Comparison of ENCODE assay signal across 17 cellular contexts in genomic region chr12:32843528-32844095, GRCh38. TPM values are rescaled to one million over a fixed set of nuclear protein-coding genes. Genes with fewer than 3 reads are reported as not detected.
DNase-seq lines count a peak whose midpoint lies in the region; ATAC-seq and TF ChIP-seq lines count a peak whose summit lies in the region.
"Had no signal": no experiment of that assay in that cellular context is flagged by ENCODE, and none has a peak within 500 bp of the region (broad histone marks: within the 10 kb centered on the region; RNA-seq: fewer than 3 reads in every experiment).

No MANE protein-coding gene starts in this region.

- H3K4me1 ChIP-seq in GM23338 (ENCODE audit: insufficient read depth) (peaks cover 13% of the 10 kb centered on the region), fibroblast of lung (ENCODE audit: control insufficient read depth, extremely low read depth, insufficient read depth, low read length) (no peaks in the 10 kb centered on the region), neural progenitor cell (peaks cover 27% of the 10 kb centered on the region)
- H3K4me1 ChIP-seq: thyroid gland had no signal

- ATAC-seq in GM23338 (peak; percentile 71), HG03025 (IDR thresholded peaks at IDR 0.05; ENCODE audit: low FRiP score, unreplicated experiment) (no peak), HG02840 (IDR thresholded peaks at IDR 0.05; ENCODE audit: low FRiP score, unreplicated experiment) (no peak), HG03442 (IDR thresholded peaks at IDR 0.05; ENCODE audit: unreplicated experiment) (no peak)
- ATAC-seq: activated CD8-positive, alpha-beta memory T cell treated with anti-CD3 and anti-CD28 coated beads, Interleukin-2, amount 10 ng/mL, durations not matched to agents 7 days and 5 days had no signal

- no peak overlapping the region for H3K4me3 ChIP-seq in GM23338
- no peak overlapping the region for H3K4me3 ChIP-seq in fibroblast of lung (replicated peaks in 1 of 4; ENCODE audit: control extremely low read depth in 1 of 4, insufficient read depth in 1 of 4, low read depth in 3 of 4, low read length in 4 of 4)
- peak overlapping the region; percentile 19 for H3K4me3 ChIP-seq in neural progenitor cell
- H3K4me3 ChIP-seq: thyroid gland had no signal

- TF ChIP-seq CTCF in GM23338 (conservative IDR thresholded peaks at IDR 0.05; ENCODE audit: low read depth in 2 of 2) (no peak), fibroblast of lung (conservative IDR thresholded peaks at IDR 0.05 in 1 of 2, IDR thresholded peaks at IDR 0.05 in 1 of 2; ENCODE audit: low read depth in 1 of 2, low read length in 2 of 2) (no peak), neural progenitor cell (IDR thresholded peaks at IDR 0.05) (no peak)

- H3K27me3 Mint-ChIP-seq in GM23338 (ENCODE audit: insufficient read depth, low read depth, poor library complexity) (no peaks in the 10 kb centered on the region), neural progenitor cell (ENCODE audit: insufficient read depth, low read depth) (peaks cover 2% of the 10 kb centered on the region)
- H3K27me3 Mint-ChIP-seq: activated CD8-positive, alpha-beta memory T cell treated with anti-CD3 and anti-CD28 coated beads, Interleukin-2, amount 10 ng/mL, durations not matched to agents 7 days and 5 days had no signal

- H3K4me2 ChIP-seq in GM23338 (peak overlapping the region; percentile 53), fibroblast of lung (ENCODE audit: extremely low read depth, insufficient read depth, low read length) (no peak overlapping the region), neural progenitor cell (peak overlapping the region; percentile 24)

- H3K27ac Mint-ChIP-seq in GM23338 = peak overlapping the region; percentile 76
- H3K27ac Mint-ChIP-seq in neural progenitor cell = peak overlapping the region; percentile 9
- H3K27ac Mint-ChIP-seq: activated B cell treated with CpG ODN at 0.5 μM for 24 hours; activated CD8-positive, alpha-beta memory T cell treated with anti-CD3 and anti-CD28 coated beads, Interleukin-2, amount 10 ng/mL, durations not matched to agents 7 days and 5 days had no signal

- H3K9me2 ChIP-seq in GM23338 (ENCODE audit: insufficient read depth) = no peaks in the 10 kb centered on the region

- H3K27me3 ChIP-seq in GM23338 (ENCODE audit: insufficient read depth) (no peaks in the 10 kb centered on the region), fibroblast of lung (ENCODE audit: control insufficient read depth, insufficient read depth, low read length) (no peaks in the 10 kb centered on the region), neural progenitor cell (no peaks in the 10 kb centered on the region)
- H3K27me3 ChIP-seq: thyroid gland had no signal

- H3K9me3 Mint-ChIP-seq in GM23338 (no peaks in the 10 kb centered on the region), neural progenitor cell (no peaks in the 10 kb centered on the region)
- H3K9me3 Mint-ChIP-seq: activated B cell treated with CpG ODN at 0.5 μM for 24 hours had no signal

- H3K79me2 ChIP-seq in GM23338 (replicated peaks; ENCODE audit: insufficient read depth) (no peaks in the 10 kb centered on the region), fibroblast of lung (ENCODE audit: control insufficient read depth, insufficient read depth, low read length) (no peaks in the 10 kb centered on the region), neural progenitor cell (ENCODE audit: low read depth) (no peaks in the 10 kb centered on the region)

- peaks cover 14% of the 10 kb centered on the region for H3K4me1 Mint-ChIP-seq in GM23338
- peaks cover 7% of the 10 kb centered on the region for H3K4me1 Mint-ChIP-seq in neural progenitor cell
- H3K4me1 Mint-ChIP-seq: activated B cell treated with CpG ODN at 0.5 μM for 24 hours; activated CD8-positive, alpha-beta memory T cell treated with anti-CD3 and anti-CD28 coated beads, Interleukin-2, amount 10 ng/mL, durations not matched to agents 7 days and 5 days had no signal

- DNase-seq in GM23338 (ENCODE audit: low spot score) (peak; percentile 44), OCI-M1 (lab: John Stamatoyannopoulos, UW) (peak; percentile 64), fibroblast of lung (ENCODE audit: low read depth in 2 of 2) (peak; percentile 5 to 35), neural progenitor cell (ENCODE audit: low spot score) (peak; percentile 31), MV-4-11 (lab: John Stamatoyannopoulos, UW) (no peak)
- DNase-seq: activated B cell treated with CpG ODN at 0.5 μM for 24 hours; activated CD8-positive, alpha-beta memory T cell treated with anti-CD3 and anti-CD28 coated beads, Interleukin-2, amount 10 ng/mL, durations not matched to agents 7 days and 5 days; activated gamma-delta T cell treated with Interleukin-2 at 50 U/mL for 16 hours; central memory CD4-positive, alpha-beta T cell; erythroblast; HCEC 1CT; NCI-H2227 treated with DMSO at 0.1 percent for 48 hours; stimulated activated CD4-positive, alpha-beta T cell treated with anti-CD3 and anti-CD28 coated beads, Interleukin-1b, Interleukin-23, amount 100 ng/mL, for 48 hours; thyroid gland had no signal

- H3K27ac ChIP-seq in GM23338 (ENCODE audit: low read depth) (peak overlapping the region; percentile 75), fibroblast of lung (ENCODE audit: insufficient read depth, low read length) (no peak overlapping the region), neural progenitor cell (peak overlapping the region; percentile 87)
- H3K27ac ChIP-seq: thyroid gland had no signal

- no peaks in the 10 kb centered on the region for H3K9me3 ChIP-seq in fibroblast of lung (ENCODE audit: control insufficient read depth, insufficient read depth, low read depth, low read length)
- no peaks in the 10 kb centered on the region for H3K9me3 ChIP-seq in neural progenitor cell (ENCODE audit: low read depth)
- H3K9me3 ChIP-seq: thyroid gland had no signal

- H3K4me3 Mint-ChIP-seq in GM23338 = no peak overlapping the region; the same call in 2 of the 3 replicates
- no peak overlapping the region for H3K4me3 Mint-ChIP-seq in neural progenitor cell
- H3K4me3 Mint-ChIP-seq: activated B cell treated with CpG ODN at 0.5 μM for 24 hours; activated CD8-positive, alpha-beta memory T cell treated with anti-CD3 and anti-CD28 coated beads, Interleukin-2, amount 10 ng/mL, durations not matched to agents 7 days and 5 days had no signal

- H3K36me3 ChIP-seq in GM23338 (ENCODE audit: insufficient read depth) (no peaks in the 10 kb centered on the region; the same call in 1 of the 2 replicates), fibroblast of lung (ENCODE audit: control insufficient read depth, insufficient read depth, low read length) (no peaks in the 10 kb centered on the region), neural progenitor cell (no peaks in the 10 kb centered on the region)
- H3K36me3 ChIP-seq: thyroid gland had no signal

- H2AFZ ChIP-seq in GM23338 (no peak overlapping the region), fibroblast of lung (ENCODE audit: low read length) (no peak overlapping the region), neural progenitor cell (replicated peaks) (no peak overlapping the region)

- H4K20me1 ChIP-seq in GM23338 (replicated peaks; ENCODE audit: insufficient read depth) = no peaks in the 10 kb centered on the region
- H4K20me1 ChIP-seq in fibroblast of lung (ENCODE audit: control insufficient read depth, extremely low read depth, insufficient read depth, low read length) = no peaks in the 10 kb centered on the region
- H4K20me1 ChIP-seq in neural progenitor cell (ENCODE audit: low read depth) = no peaks in the 10 kb centered on the region

- no peaks in the 10 kb centered on the region for H3F3A ChIP-seq in GM23338 (replicated peaks; ENCODE audit: low read depth)
- peaks cover 34% of the 10 kb centered on the region for H3F3A ChIP-seq in neural progenitor cell (ENCODE audit: low read depth)

- H3K36me3 Mint-ChIP-seq in GM23338 (ENCODE audit: low read depth) = peaks cover 4% of the 10 kb centered on the region; the same call in 2 of the 3 replicates
- H3K36me3 Mint-ChIP-seq in neural progenitor cell = no peaks in the 10 kb centered on the region
- H3K36me3 Mint-ChIP-seq: activated CD8-positive, alpha-beta memory T cell treated with anti-CD3 and anti-CD28 coated beads, Interleukin-2, amount 10 ng/mL, durations not matched to agents 7 days and 5 days had no signal

- H3K9ac ChIP-seq in fibroblast of lung (ENCODE audit: insufficient read depth, low read length) (no peak overlapping the region), neural progenitor cell (no peak overlapping the region)

TF ChIP-seq in GM23338, 12 proteins besides CTCF, POLR2A, EP300 and RAD21 (continues in another document):
- TF ChIP-seq ZNF114 (CRISPR knock-in tag; IDR thresholded peaks at IDR 0.05) (no peak), POLR2AphosphoS5 (IDR thresholded peaks at IDR 0.05; ENCODE audit: low read depth) (no peak), EZH2 (IDR thresholded peaks at IDR 0.05; ENCODE audit: low read depth, unreplicated experiment) (no peak), STAT1 (IDR thresholded peaks at IDR 0.05; ENCODE audit: unreplicated experiment) (no peak), JUNB (IDR thresholded peaks at IDR 0.05; ENCODE audit: unreplicated experiment) (no peak), NANOG (IDR thresholded peaks at IDR 0.05; ENCODE audit: borderline replicate concordance) (no peak)

RNA-seq across cellular contexts. Expression of gene PKP2, which starts 53.0 kb away (rescaled TPM):
- 47.6 and 49.9 TPM in 2 replicates for total RNA-seq in GM23338 (2014; rRNA removed; shearing (Covaris generic))
- polyA plus RNA-seq in GM23338 (2016; fragmentation: Nextera tagmentation; extraction: Ambion mirVana) = 17.8 and 24.6 TPM in 2 replicates
- under 0.01 TPM in 2 replicates for total RNA-seq in fibroblast of lung
- 0.03 and 0.15 TPM in 2 replicates for polyA plus RNA-seq in fibroblast of lung
- 0.10 and 0.15 TPM in 2 replicates for polyA plus RNA-seq in fibroblast of lung (2012)
- not detected in 2 replicates for polyA minus RNA-seq in fibroblast of lung (ENCODE audit: low replicate concordance)
- 10.6 and 11.1 TPM in 2 replicates for total RNA-seq in neural progenitor cell (ENCODE audit: low replicate concordance)
- total RNA-seq: activated B cell treated with CpG ODN at 0.5 μM for 24 hours; activated CD8-positive, alpha-beta memory T cell treated with anti-CD3 and anti-CD28 coated beads, Interleukin-2, amount 10 ng/mL, durations not matched to agents 7 days and 5 days had no signal

Comparison
In these comparisons a context has a peak if more than half of its experiments do, and no peak if none do; other contexts are left out.
1. RNA of gene PKP2, which starts 53.0 kb away (total RNA-seq): 47.6 to 49.9 TPM in GM23338 and 10.6 to 11.1 TPM in neural progenitor cell; under 0.01 TPM in fibroblast of lung; every median in the first group is over 10 times any median in the second.